In genomic region chr9:20319641-20320337, GRCh38 we compare ENCODE assay signal across 9 cellular contexts.
A peak's percentile ranks its signal among the peaks of the same experiment; 100 is the strongest.
DNase-seq lines count a peak whose midpoint lies in the region; ATAC-seq, FAIRE-seq and TF ChIP-seq lines count a peak whose summit lies in the region.
"Had no signal": no experiment of that assay in that cellular context is flagged by ENCODE, and none has a peak within 500 bp of the region (broad histone marks: within the 10 kb centered on the region; RNA-seq: fewer than 3 reads in every experiment).

No MANE protein-coding gene starts in this region.

- H2BK5ac ChIP-seq in H1 (ENCODE audit: low read depth, low read length): no peak overlapping the region

- FAIRE-seq in H1 (lab: Jason Lieb, UNC): no peak

- DNase-seq in NCI-H2171 treated with DMSO at 0.1 percent for 48 hours (lab: John Stamatoyannopoulos, UW) (peak; percentile 2), NCI-H2171 (lab: John Stamatoyannopoulos, UW) (no peak), NCI-H69 (lab: John Stamatoyannopoulos, UW) (peak; percentile 43), H1 (ENCODE audit: low read depth in 1 of 2, low spot score in 2 of 2) (no peak), epidermal melanocyte (ENCODE audit: insufficient read length, low spot score) (no peak)
- DNase-seq: activated CD4-positive, CD25-positive, alpha-beta regulatory T cell treated with anti-CD3 and anti-CD28 coated beads, Interleukin-2, amount 50 U/mL, for 72 hours had no signal

- no peak overlapping the region for H2BK20ac ChIP-seq in H1 (ENCODE audit: low read length)

- H3K9me3 ChIP-seq in H1 (ENCODE audit: insufficient read depth in 2 of 2, low read depth in 1 of 2, low read length in 1 of 2): no peaks in the 10 kb centered on the region

- WGBS in H1 (ENCODE audit: extremely low coverage in 1 of 2, insufficient coverage in 1 of 2, insufficient read length in 1 of 2, insufficient replicate concordance in 2 of 2, low coverage in 1 of 2, low lambda C conversion rate in 2 of 2, missing lambda C conversion rate in 1 of 2), 2 experiments: 80% methylated on average over 7 of the region's 7 CpGs; no CpG with 5 or more reads in 1 of the 2 experiments

- H3K9ac ChIP-seq in H1 (replicated peaks in 1 of 4; ENCODE audit: extremely low read depth in 1 of 4, low read depth in 3 of 4, low read length in 3 of 4): no peak overlapping the region

- no peak overlapping the region for H2BK120ac ChIP-seq in H1 (replicated peaks; ENCODE audit: low read depth, low read length)

- TF ChIP-seq EP300 in H1 (IDR thresholded peaks at IDR 0.05; ENCODE audit: borderline replicate concordance in 1 of 2, low read depth in 2 of 2, low read length in 2 of 2): no peak

- no peak overlapping the region for H2BK12ac ChIP-seq in H1 (ENCODE audit: low read depth, low read length)

- no peaks in the 10 kb centered on the region for H3K79me1 ChIP-seq in H1 (ENCODE audit: low read depth, low read length)

- no peak overlapping the region for H3K4me3 ChIP-seq in H1 (ENCODE audit: extremely low read depth in 1 of 4, insufficient read depth in 2 of 4, low read depth in 3 of 4, low read length in 4 of 4)
- H3K4me3 ChIP-seq in skin epidermis: no peak overlapping the region

- H3K27me3 ChIP-seq in H1 (replicated peaks in 1 of 4; ENCODE audit: control insufficient read depth in 3 of 4, extremely low read depth in 1 of 4, insufficient read depth in 3 of 4, low read length in 3 of 4): no peaks in the 10 kb centered on the region

- no peak overlapping the region for H3K23ac ChIP-seq in H1 (ENCODE audit: insufficient read length)

- H3K4ac ChIP-seq in H1 (replicated peaks; ENCODE audit: insufficient read length, low read depth, low read length): no peak overlapping the region

- no peak overlapping the region for H2BK15ac ChIP-seq in H1 (ENCODE audit: low read length)

- H2AFZ ChIP-seq in H1 (ENCODE audit: low read length): 0 out of 2 replicates have a peak overlapping the region, but pooled peaks have one; percentile 16

- no peak for TF ChIP-seq CTCF in H1 (IDR thresholded peaks at IDR 0.05; ENCODE audit: control extremely low read depth in 1 of 3, insufficient read depth in 1 of 3, low read depth in 1 of 3, low read length in 3 of 3)

- H3K4me1 ChIP-seq in H1 (replicated peaks in 1 of 4; ENCODE audit: control insufficient read depth in 3 of 4, insufficient read depth in 4 of 4, low read length in 3 of 4): peaks cover 0 to 3% (median under 1%) of the 10 kb centered on the region in 4 experiments; a peak in 2 of 7 replicates

- H3K14ac ChIP-seq in H1 (ENCODE audit: insufficient read length): no peak overlapping the region

- H2AK5ac ChIP-seq in H1 (ENCODE audit: low read depth, low read length): no peak overlapping the region

- no peaks in the 10 kb centered on the region for H4K20me1 ChIP-seq in H1 (replicated peaks in 1 of 2; ENCODE audit: control insufficient read depth in 1 of 2, insufficient read depth in 2 of 2, low read length in 2 of 2)

- CTCF ChIA-PET in H1 (lab: Charles Lee; ENCODE audit: partially characterized antibody): interaction anchor here (0.6 to 1.4 kb wide), 4 partner anchors 12 to 204 kb away, joined by 3 read pairs; no protein-coding TSS in a partner anchor

- H4K5ac ChIP-seq in H1 (ENCODE audit: insufficient read length, low read depth, low read length): no peak overlapping the region

- H4K8ac ChIP-seq in H1 (ENCODE audit: extremely low read depth, insufficient read depth, low read length): no peak overlapping the region

- no peak for TF ChIP-seq POLR2A in H1 (IDR thresholded peaks at IDR 0.05; ENCODE audit: control extremely low read depth in 1 of 2, low read depth in 2 of 2, low read length in 2 of 2)

- H3K23me2 ChIP-seq in H1 (ENCODE audit: low read depth, low read length): no peaks in the 10 kb centered on the region

- no peak overlapping the region for H3K27ac ChIP-seq in H1 (ENCODE audit: low read depth, low read length)
- H3K27ac ChIP-seq in skin epidermis: peak overlapping the region in 15 of 21 experiments; percentile 1 to 78 (median 59)

- H3K56ac ChIP-seq in H1 (replicated peaks; ENCODE audit: insufficient read length, low read depth, low read length): no peak overlapping the region

- ATAC-seq in HG03097 (IDR thresholded peaks at IDR 0.05; ENCODE audit: low FRiP score, unreplicated experiment): no peak
- no peak for ATAC-seq in HG02763 (IDR thresholded peaks at IDR 0.05; ENCODE audit: unreplicated experiment)

- H3K36me3 ChIP-seq in H1 (ENCODE audit: control insufficient read depth in 2 of 4, insufficient read depth in 4 of 4, low read length in 3 of 4): no peaks in the 10 kb centered on the region

- no peak for TF ChIP-seq RAD21 in H1 (IDR thresholded peaks at IDR 0.05 in 1 of 2, conservative IDR thresholded peaks at IDR 0.05 in 1 of 2; ENCODE audit: low read depth in 2 of 2, low read length in 2 of 2)

- no peak overlapping the region for H3K18ac ChIP-seq in H1 (ENCODE audit: extremely low read depth, low read length)

- H3K4me2 ChIP-seq in H1 (ENCODE audit: insufficient read depth in 1 of 2, low read depth in 2 of 2, low read length in 2 of 2): no peak overlapping the region

- H4K91ac ChIP-seq in H1 (replicated peaks; ENCODE audit: insufficient read length, low read length): no peak overlapping the region

- H3K79me2 ChIP-seq in H1 (ENCODE audit: control insufficient read depth in 1 of 2, insufficient read depth in 2 of 2, low read length in 2 of 2): no peaks in the 10 kb centered on the region

- POLR2A ChIA-PET in H1 (lab: Charles Lee; ENCODE audit: partially characterized antibody): no interaction called here

TF ChIP-seq in H1, 55 proteins besides CTCF, POLR2A, EP300 and RAD21:
- TF ChIP-seq CREB1 (IDR thresholded peaks at IDR 0.05): no peak
- TF ChIP-seq BRCA1 (IDR thresholded peaks at IDR 0.05; ENCODE audit: low read depth, low read length): no peak
- TF ChIP-seq BACH1 (IDR thresholded peaks at IDR 0.05; ENCODE audit: low read length): no peak
- TF ChIP-seq POLR2AphosphoS5 (IDR thresholded peaks at IDR 0.05; ENCODE audit: low read depth, low read length): no peak
- TF ChIP-seq, protein P1, sequence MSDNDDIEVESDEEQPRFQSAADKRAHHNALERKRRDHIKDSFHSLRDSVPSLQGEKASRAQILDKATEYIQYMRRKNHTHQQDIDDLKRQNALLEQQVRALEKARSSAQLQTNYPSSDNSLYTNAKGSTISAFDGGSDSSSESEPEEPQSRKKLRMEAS (IDR thresholded peaks at IDR 0.05): no peak
- TF ChIP-seq EGR1 (IDR thresholded peaks at IDR 0.05; ENCODE audit: borderline replicate concordance, low read depth, low read length): no peak
- TF ChIP-seq RFX5 (IDR thresholded peaks at IDR 0.05; ENCODE audit: borderline replicate concordance, low read depth, low read length): no peak
- TF ChIP-seq HDAC6 (IDR thresholded peaks at IDR 0.05; ENCODE audit: low read depth, low read length): no peak
- no peak for TF ChIP-seq NRF1 (IDR thresholded peaks at IDR 0.05; ENCODE audit: low read depth, low read length)
- no peak for TF ChIP-seq NANOG (IDR thresholded peaks at IDR 0.05; ENCODE audit: insufficient read depth, low read depth, low read length, poor library complexity, severe bottlenecking)
- TF ChIP-seq JUN (IDR thresholded peaks at IDR 0.05; ENCODE audit: low read depth, low read length): no peak
- no peak for TF ChIP-seq MAFK (IDR thresholded peaks at IDR 0.05; ENCODE audit: low read depth, low read length)
- TF ChIP-seq RBBP5 (IDR thresholded peaks at IDR 0.05; ENCODE audit: borderline replicate concordance, low read depth, low read length): no peak
- no peak for TF ChIP-seq TCF12 (IDR thresholded peaks at IDR 0.05; ENCODE audit: low read depth, low read length)
- TF ChIP-seq YY1 (IDR thresholded peaks at IDR 0.05; ENCODE audit: low read depth, low read length): no peak
- TF ChIP-seq, protein P2, sequence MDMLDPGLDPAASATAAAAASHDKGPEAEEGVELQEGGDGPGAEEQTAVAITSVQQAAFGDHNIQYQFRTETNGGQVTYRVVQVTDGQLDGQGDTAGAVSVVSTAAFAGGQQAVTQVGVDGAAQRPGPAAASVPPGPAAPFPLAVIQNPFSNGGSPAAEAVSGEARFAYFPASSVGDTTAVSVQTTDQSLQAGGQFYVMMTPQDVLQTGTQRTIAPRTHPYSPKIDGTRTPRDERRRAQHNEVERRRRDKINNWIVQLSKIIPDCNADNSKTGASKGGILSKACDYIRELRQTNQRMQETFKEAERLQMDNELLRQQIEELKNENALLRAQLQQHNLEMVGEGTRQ (IDR thresholded peaks at IDR 0.05; ENCODE audit: low read length): no peak
- no peak for TF ChIP-seq ATF3 (IDR thresholded peaks at IDR 0.05; ENCODE audit: insufficient read depth, low read depth, low read length)
TF ChIP-seq in H1: peak in this region for 0.

Comparison
In these comparisons a context has a peak if more than half of its experiments do, and no peak if none do; other contexts are left out.
1. DNase-seq: peak in NCI-H2171 treated with DMSO at 0.1 percent for 48 hours (single experiment) and NCI-H69 (single experiment); none in NCI-H2171 (single experiment), H1 (0 of 2) and epidermal melanocyte (single experiment).